In the genomic region with DNA sequence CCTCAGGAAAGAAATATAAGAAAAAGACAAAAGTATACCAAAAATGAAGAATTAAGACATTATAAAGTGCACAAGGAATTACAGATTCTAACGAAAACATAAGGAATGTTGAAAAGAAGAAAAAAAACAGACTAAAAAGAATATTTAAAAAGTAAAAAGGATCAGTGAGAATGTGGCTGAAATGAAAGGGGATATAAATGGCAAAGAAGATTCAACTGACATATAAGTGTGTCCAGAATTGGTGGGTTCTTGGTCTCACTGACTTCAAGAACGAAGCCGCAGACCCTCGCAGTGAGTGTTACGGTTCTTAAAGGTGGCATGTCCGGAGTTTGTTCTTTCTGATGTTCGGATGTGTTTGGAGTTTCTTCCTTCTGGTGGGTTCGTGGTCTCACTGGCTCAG, we compare ENCODE assay signal across 14 cellular contexts. TPM values are rescaled to one million over a fixed set of nuclear protein-coding genes. Genes with fewer than 3 reads are reported as not detected.
DNase-seq lines count a peak whose midpoint lies in the region; ATAC-seq and TF ChIP-seq lines count a peak whose summit lies in the region.
"Had no signal": no experiment of that assay in that cellular context is flagged by ENCODE, and none has a peak within 500 bp of the region (broad histone marks: within the 10 kb centered on the region; RNA-seq: fewer than 3 reads in every experiment).

No MANE protein-coding gene starts in this region.

- H2AK5ac ChIP-seq in mesenchymal stem cell (ENCODE audit: low read length, severe bottlenecking), result no peak overlapping the region

- no peak for ATAC-seq in GM18502 (IDR thresholded peaks at IDR 0.05; ENCODE audit: poor library complexity, unreplicated experiment)
- ATAC-seq: GM12878, HepG2 had no signal

- no peak overlapping the region for H2AFZ ChIP-seq in GM23248
- H2AFZ ChIP-seq in mesenchymal stem cell (ENCODE audit: low read depth, low read length), result no peak overlapping the region

- H3K4me1 Mint-ChIP-seq in HFFc6 (ENCODE audit: low read depth), result peaks cover 72% of the 10 kb centered on the region
- no peaks in the 10 kb centered on the region for H3K4me1 Mint-ChIP-seq in activated T-cell treated with anti-CD3 and anti-CD28 coated beads, Interleukin-2, amount 50 U/mL, for 24 hours (ENCODE audit: low read depth)
- no peaks in the 10 kb centered on the region for H3K4me1 Mint-ChIP-seq in nephron progenitor cell
- H3K4me1 Mint-ChIP-seq: CD4-positive, alpha-beta memory T cell had no signal

- no peaks in the 10 kb centered on the region for H3K9me2 ChIP-seq in GM23248 (ENCODE audit: insufficient read depth)

- H3F3A ChIP-seq in GM23248 (ENCODE audit: insufficient read depth), result peaks cover 58% of the 10 kb centered on the region

- H3K27me3 Mint-ChIP-seq in HFFc6 (ENCODE audit: insufficient read depth) (no peaks in the 10 kb centered on the region), nephron progenitor cell (ENCODE audit: low read depth, poor library complexity) (no peaks in the 10 kb centered on the region)
- H3K27me3 Mint-ChIP-seq in activated T-cell treated with anti-CD3 and anti-CD28 coated beads, Interleukin-2, amount 50 U/mL, for 24 hours, result no peaks in the 10 kb centered on the region
- H3K27me3 Mint-ChIP-seq: CD4-positive, alpha-beta memory T cell had no signal

- H3K4me3 ChIP-seq in GM23248, result no peak overlapping the region
- H3K4me3 ChIP-seq in SK-N-MC, result no peak overlapping the region
- peak overlapping the region in 1 of 2 experiments; percentile 59 for H3K4me3 ChIP-seq in mesenchymal stem cell (ENCODE audit: insufficient read depth in 1 of 2, low read depth in 1 of 2, low read length in 2 of 2)
- H3K4me3 ChIP-seq: GM12878 had no signal

- H3K79me2 ChIP-seq in GM23248 (ENCODE audit: insufficient read depth), result peaks cover 98% of the 10 kb centered on the region

- no peaks in the 10 kb centered on the region for H3K79me1 ChIP-seq in mesenchymal stem cell (replicated peaks; ENCODE audit: low read length, poor library complexity, severe bottlenecking)

- H3K4me3 Mint-ChIP-seq in HFFc6 (no peak overlapping the region; the same call in 1 of the 2 replicates), nephron progenitor cell (no peak overlapping the region)
- no peak overlapping the region for H3K4me3 Mint-ChIP-seq in activated T-cell treated with anti-CD3 and anti-CD28 coated beads, Interleukin-2, amount 50 U/mL, for 24 hours
- H3K4me3 Mint-ChIP-seq: CD4-positive, alpha-beta memory T cell had no signal

- H3K4ac ChIP-seq in mesenchymal stem cell (ENCODE audit: low read depth in 1 of 2, low read length in 2 of 2), result no peak overlapping the region

- peaks cover 18% of the 10 kb centered on the region; the same call in 1 of the 2 replicates for H3K36me3 ChIP-seq in GM23248 (ENCODE audit: low read depth)
- H3K36me3 ChIP-seq in SK-N-MC (ENCODE audit: insufficient read depth, low read length), result peaks cover 17% of the 10 kb centered on the region; the same call in 1 of the 2 replicates
- H3K36me3 ChIP-seq in mesenchymal stem cell (ENCODE audit: control insufficient read depth in 1 of 2, insufficient read depth in 2 of 2, low read depth in 1 of 2, low read length in 2 of 2), result peaks cover 22 to 55% of the 10 kb centered on the region in 2 experiments
- H3K36me3 ChIP-seq: BE2C had no signal

- no peak overlapping the region for H3K9ac ChIP-seq in GM23248
- H3K9ac ChIP-seq in SK-N-MC (ENCODE audit: insufficient read length), result no peak overlapping the region
- H3K9ac ChIP-seq in mesenchymal stem cell (ENCODE audit: low read length), result peak overlapping the region; percentile 73

- H3K14ac ChIP-seq in mesenchymal stem cell (ENCODE audit: low read length in 2 of 2), result no peak overlapping the region

- no peak overlapping the region for H2BK5ac ChIP-seq in mesenchymal stem cell (ENCODE audit: low read depth, low read length, poor library complexity, severe bottlenecking)

- H3K27me3 ChIP-seq in GM23248 (replicated peaks; ENCODE audit: insufficient read depth) (no peaks in the 10 kb centered on the region), mesenchymal stem cell (ENCODE audit: control insufficient read depth in 1 of 2, insufficient read depth in 1 of 2, low read length in 2 of 2) (no peaks in the 10 kb centered on the region)
- H3K27me3 ChIP-seq: BE2C had no signal

- 96% methylated on average over 8 of the region's 8 CpGs for WGBS in GM23248 (ENCODE audit: low coverage in 1 of 2, low lambda C conversion rate in 2 of 2, missing lambda C conversion rate in 2 of 2), 2 experiments
- WGBS in mesenchymal stem cell, result over 99% methylated on average over 7 of the region's 8 CpGs

- H3K9me3 ChIP-seq in GM23248 (ENCODE audit: low read depth) (no peaks in the 10 kb centered on the region), SK-N-MC (ENCODE audit: low read depth, low read length) (no peaks in the 10 kb centered on the region), mesenchymal stem cell (ENCODE audit: control insufficient read depth, low read length) (no peaks in the 10 kb centered on the region)
- H3K9me3 ChIP-seq: BE2C had no signal

- H3K36me3 Mint-ChIP-seq in HFFc6 (ENCODE audit: low read depth) (peaks cover 71% of the 10 kb centered on the region), nephron progenitor cell (ENCODE audit: low read depth) (peaks cover 92% of the 10 kb centered on the region)
- H3K36me3 Mint-ChIP-seq in activated T-cell treated with anti-CD3 and anti-CD28 coated beads, Interleukin-2, amount 50 U/mL, for 24 hours (ENCODE audit: low read depth), result peaks cover 11% of the 10 kb centered on the region

- TF ChIP-seq CTCF in HFFc6 (IDR thresholded peaks at IDR 0.05) (no peak), nephron progenitor cell (IDR thresholded peaks at IDR 0.05) (no peak)

- H2BK15ac ChIP-seq in mesenchymal stem cell (ENCODE audit: low read depth, poor library complexity, severe bottlenecking), result no peak overlapping the region

- no peak overlapping the region for H3K23ac ChIP-seq in mesenchymal stem cell (ENCODE audit: low read length in 2 of 2)

- DNase-seq in GM23248, result no peak
- no peak for DNase-seq in HFFc6
- no peak for DNase-seq in SK-N-MC (ENCODE audit: low read depth, low spot score)
- DNase-seq in mesenchymal stem cell, result no peak
- DNase-seq in posterior cingulate gyrus, result no peak
- DNase-seq in activated T-cell treated with anti-CD3 and anti-CD28 coated beads, Interleukin-2, amount 50 U/mL, for 24 hours, result no peak
- DNase-seq in nephron progenitor cell, result no peak
- DNase-seq: BE2C; CD4-positive, alpha-beta memory T cell; DMS79 had no signal

- intact Hi-C loops in posterior cingulate gyrus (cut with DNase I), result no loop called here

- H3K27ac Mint-ChIP-seq in HFFc6 (peak overlapping the region; percentile 54), nephron progenitor cell (no peak overlapping the region)
- H3K27ac Mint-ChIP-seq in activated T-cell treated with anti-CD3 and anti-CD28 coated beads, Interleukin-2, amount 50 U/mL, for 24 hours, result no peak overlapping the region
- H3K27ac Mint-ChIP-seq: CD4-positive, alpha-beta memory T cell had no signal

- no peak overlapping the region for H3K18ac ChIP-seq in mesenchymal stem cell (ENCODE audit: low read depth in 1 of 2, low read length in 2 of 2)

- H3K9me3 Mint-ChIP-seq in HFFc6 (peaks cover 23% of the 10 kb centered on the region), nephron progenitor cell (peaks cover 69% of the 10 kb centered on the region)
- peaks cover 15% of the 10 kb centered on the region for H3K9me3 Mint-ChIP-seq in activated T-cell treated with anti-CD3 and anti-CD28 coated beads, Interleukin-2, amount 50 U/mL, for 24 hours

- H4K91ac ChIP-seq in mesenchymal stem cell (ENCODE audit: low read length), result no peak overlapping the region

- in situ Hi-C loops in GM23248 (cut with MboI), result no loop called here

- H3K27ac ChIP-seq in GM23248 (peak overlapping the region; percentile 66), SK-N-MC (peak overlapping the region; percentile 88), mesenchymal stem cell (ENCODE audit: low read length, poor library complexity, severe bottlenecking) (no peak overlapping the region)
- H3K27ac ChIP-seq: C4-2B had no signal

- no peak overlapping the region for H3K4me2 ChIP-seq in GM23248 (ENCODE audit: unreplicated experiment)
- no peak overlapping the region for H3K4me2 ChIP-seq in mesenchymal stem cell (ENCODE audit: low read length, poor library complexity, severe bottlenecking)

- H4K20me1 ChIP-seq in GM23248 (ENCODE audit: insufficient read depth), result no peaks in the 10 kb centered on the region

- H2BK12ac ChIP-seq in mesenchymal stem cell (ENCODE audit: low read length in 2 of 2), result no peak overlapping the region

- H2BK120ac ChIP-seq in mesenchymal stem cell (ENCODE audit: low read depth, low read length), result no peak overlapping the region

- H3K4me1 ChIP-seq in GM23248 (ENCODE audit: insufficient read depth), result peaks cover 37% of the 10 kb centered on the region
- peaks cover 11% of the 10 kb centered on the region for H3K4me1 ChIP-seq in mesenchymal stem cell (ENCODE audit: control insufficient read depth, insufficient read depth, low read depth, low read length)
- H3K4me1 ChIP-seq: BE2C had no signal

- H4K8ac ChIP-seq in mesenchymal stem cell (ENCODE audit: low read length), result no peak overlapping the region

RNA-seq across cellular contexts. Expression of a gene that starts 44.8 kb away (rescaled TPM):
- total RNA-seq in GM23248 (2014; rRNA removed; shearing (Covaris generic)), result 151 and 203 TPM in 2 replicates
- 66.5 and 68.3 TPM in 2 replicates for polyA plus RNA-seq in GM23248 (2016; fragmentation: Nextera tagmentation; extraction: Ambion mirVana)
- total RNA-seq in HFFc6 (2021; fragmentation: NEBNext Ultra II Directional; extraction: Animal tissue kit (Norgen Biotek cat#: 25700)), result 100 to 1,000 TPM; 199 to 436 (median 233) TPM
- 47.2 TPM for polyA plus RNA-seq in mesenchymal stem cell (2013, experiment 1 of 2)
- polyA plus RNA-seq in mesenchymal stem cell (2013, experiment 2 of 2), result 46.5 TPM
